ENCODE assay signal across 20 cellular contexts in genomic region chr13:27024062-27024461, GRCh38.
DNase-seq lines count a peak whose midpoint lies in the region; ATAC-seq, FAIRE-seq and TF ChIP-seq lines count a peak whose summit lies in the region.
"Had no signal": no experiment of that assay in that cellular context is flagged by ENCODE, and none has a peak within 500 bp of the region (broad histone marks: within the 10 kb centered on the region; RNA-seq: fewer than 3 reads in every experiment).

No MANE protein-coding gene starts in this region.

- no peak overlapping the region for H3K27ac ChIP-seq in HepG2 (ENCODE audit: extremely low read length, insufficient read depth, low read length)
- H3K27ac ChIP-seq in right lobe of liver, result no peak overlapping the region
- H3K27ac ChIP-seq in dorsolateral prefrontal cortex, result peak overlapping the region in 43 of 59 donors; percentile 13 to 98 (median 93)
- no peak overlapping the region for H3K27ac ChIP-seq in osteoblast (ENCODE audit: low read depth, low read length)
- H3K27ac ChIP-seq in ascending aorta, result no peak overlapping the region

- TF ChIP-seq CTCF in HepG2 (CRISPR knock-in tag; IDR thresholded peaks at IDR 0.05), result no peak
- no peak for TF ChIP-seq CTCF in right lobe of liver (IDR thresholded peaks at IDR 0.05)
- TF ChIP-seq CTCF in dorsolateral prefrontal cortex (IDR thresholded peaks at IDR 0.05 in 54 of 56, conservative IDR thresholded peaks at IDR 0.05 in 2 of 56; ENCODE audit: low read depth in 1 of 56, partially characterized antibody in 56 of 56), result no peak
- TF ChIP-seq CTCF in osteoblast (IDR thresholded peaks at IDR 0.05; ENCODE audit: extremely low read depth, low read depth, low read length), result no peak
- no peak for TF ChIP-seq CTCF in ascending aorta (IDR thresholded peaks at IDR 0.05)
- no peak for TF ChIP-seq CTCF in GM13977 (IDR thresholded peaks at IDR 0.05; ENCODE audit: extremely low read depth, insufficient read depth, missing control alignments)

- FAIRE-seq in HepG2 (lab: Jason Lieb, UNC), result no peak
- FAIRE-seq: GM12878 had no signal

- TF ChIP-seq POLR2A in HepG2 (IDR thresholded peaks at IDR 0.05; ENCODE audit: insufficient read depth in 1 of 2, low read depth in 2 of 2, low read length in 2 of 2) (no peak), right lobe of liver (IDR thresholded peaks at IDR 0.05) (no peak)

- TF ChIP-seq EP300 in HepG2 (IDR thresholded peaks at IDR 0.05; ENCODE audit: low read depth in 2 of 2, low read length in 2 of 2), result no peak
- TF ChIP-seq EP300 in HepG2 (CRISPR knock-in tag; IDR thresholded peaks at IDR 0.05; ENCODE audit: borderline replicate concordance), result no peak

- ATAC-seq in HepG2 (no peak), right lobe of liver (no peak)
- ATAC-seq: GM12878 had no signal

- H4K20me1 ChIP-seq in HepG2 (ENCODE audit: insufficient read depth, low read length), result no peaks in the 10 kb centered on the region
- H4K20me1 ChIP-seq in osteoblast (ENCODE audit: insufficient read depth, low read length), result peaks cover 2% of the 10 kb centered on the region

- no peak for TF ChIP-seq RAD21 in HepG2 (CRISPR knock-in tag; IDR thresholded peaks at IDR 0.05)

- no TSS peak for BruUV-seq in HepG2 (replicated peaks; lab: Mats Ljungman, UMichigan)

- POLR2A ChIA-PET in HepG2 (lab: Yijun Ruan, JAX), result interaction anchor here (0.7 kb wide), 1 partner anchor 18 kb away, joined by 3 read pairs; no protein-coding TSS in a partner anchor

- peaks cover 67% of the 10 kb centered on the region for H3K4me1 ChIP-seq in HepG2 (ENCODE audit: insufficient read depth, low read length)
- peaks cover 0 to 16% (median 4%) of the 10 kb centered on the region in 4 donors for H3K4me1 ChIP-seq in right lobe of liver
- H3K4me1 ChIP-seq in osteoblast (ENCODE audit: insufficient read depth, low read length), result peaks cover 23% of the 10 kb centered on the region
- H3K4me1 ChIP-seq in ascending aorta, result no peaks in the 10 kb centered on the region
- H3K4me1 ChIP-seq: BE2C had no signal

- no peak overlapping the region for H3K4me3 ChIP-seq in HepG2 (replicated peaks in 1 of 3; ENCODE audit: insufficient read depth in 1 of 3, low read depth in 2 of 3, low read length in 3 of 3)
- no peak overlapping the region for H3K4me3 ChIP-seq in right lobe of liver
- no peak overlapping the region for H3K4me3 ChIP-seq in dorsolateral prefrontal cortex
- no peak overlapping the region for H3K4me3 ChIP-seq in osteoblast (ENCODE audit: insufficient read depth, low read length)
- H3K4me3 ChIP-seq in ascending aorta, result no peak overlapping the region
- H3K4me3 ChIP-seq: GM12878 had no signal

- CTCF ChIA-PET in HepG2 (lab: Yijun Ruan, JAX; ENCODE audit: low intra/inter-chr PET ratio, low total read pairs), result no interaction called here

- no peak for DNase-seq in HepG2 (ENCODE audit: low spot score)
- no peak for DNase-seq in right lobe of liver
- DNase-seq in dorsolateral prefrontal cortex, result no peak
- no peak for DNase-seq in osteoblast (ENCODE audit: insufficient read length, low spot score, missing footprints)
- DNase-seq in ureter (ENCODE audit: low spot score), result peak; percentile 26
- no peak for DNase-seq in activated CD4-positive, alpha-beta T cell treated with anti-CD3 and anti-CD28 coated beads for 1 hour
- DNase-seq in ascending aorta (ENCODE audit: low spot score in 2 of 2), result no peak
- no peak for DNase-seq in GM13977 (ENCODE audit: low spot score)
- DNase-seq: BE2C; CD4-positive, alpha-beta T cell; DMS153; GF-D8; KG1; NCI-H187; NCI-H2227 treated with DMSO at 0.1 percent for 48 hours; NCI-H510A treated with DMSO at 0.1 percent for 48 hours; NCI-H774; RPMI8226; SIG-M5 had no signal

- no peaks in the 10 kb centered on the region for H3K36me3 ChIP-seq in HepG2 (replicated peaks in 1 of 2; ENCODE audit: control insufficient read depth in 1 of 2, insufficient read depth in 2 of 2, low read length in 2 of 2)
- H3K36me3 ChIP-seq in right lobe of liver, result no peaks in the 10 kb centered on the region
- no peaks in the 10 kb centered on the region for H3K36me3 ChIP-seq in osteoblast (ENCODE audit: insufficient read depth, low read length)
- H3K36me3 ChIP-seq in ascending aorta, result no peaks in the 10 kb centered on the region
- H3K36me3 ChIP-seq: BE2C had no signal

- H3K9me3 ChIP-seq in HepG2 (ENCODE audit: low read length), result no peaks in the 10 kb centered on the region
- H3K9me3 ChIP-seq in right lobe of liver, result no peaks in the 10 kb centered on the region
- H3K9me3 ChIP-seq in osteoblast (ENCODE audit: low read depth, low read length), result no peaks in the 10 kb centered on the region
- H3K9me3 ChIP-seq in ascending aorta, result no peaks in the 10 kb centered on the region
- H3K9me3 ChIP-seq: BE2C had no signal

- H3K79me2 ChIP-seq in HepG2 (ENCODE audit: insufficient read depth, low read length) (no peaks in the 10 kb centered on the region), osteoblast (ENCODE audit: insufficient read depth, low read length) (no peaks in the 10 kb centered on the region)

- H2AFZ ChIP-seq in HepG2 (ENCODE audit: low read length) (no peak overlapping the region), osteoblast (ENCODE audit: low read length) (no peak overlapping the region)

- intact Hi-C loops in HepG2 (cut with micrococcal nuclease; ENCODE audit: unreplicated experiment) (no loop called here), right lobe of liver (cut with DNase I) (no loop called here), dorsolateral prefrontal cortex (cut with DNase I) (no loop called here), ascending aorta (cut with DNase I) (no loop called here)

- H3K9ac ChIP-seq in HepG2 (ENCODE audit: insufficient read depth, low read depth, low read length), result no peak overlapping the region

- 59% methylated on average over 2 of the region's 2 CpGs for WGBS in HepG2 (ENCODE audit: low lambda C conversion rate)
- 90% methylated on average over 2 of the region's 2 CpGs for WGBS in right lobe of liver (ENCODE audit: insufficient coverage, low coverage, low lambda C conversion rate, missing lambda C conversion rate)

- H3K4me2 ChIP-seq in HepG2 (ENCODE audit: low read depth, low read length) (peak overlapping the region; percentile 79; the same call in 1 of the 2 replicates), osteoblast (ENCODE audit: insufficient read depth, low read length) (peak overlapping the region; percentile 34)

- in situ Hi-C loops in HepG2 (cut with HindIII; ENCODE audit: extremely low pct_ligation_motif_present, low pct_unique_long_range_greater_than_20kb), result no loop called here
- in situ Hi-C loops in GM13977 (cut with MboI; ENCODE audit: low pct_unique_long_range_greater_than_20kb, low sequenced_read_pairs, unreplicated experiment), result no loop called here

- H3K27me3 ChIP-seq in HepG2 (ENCODE audit: control insufficient read depth in 1 of 2, insufficient read depth in 2 of 2, low read length in 2 of 2) (peaks cover 0 to 19% of the 10 kb centered on the region in 2 experiments; a peak in 2 of 5 replicates), right lobe of liver (no peaks in the 10 kb centered on the region), dorsolateral prefrontal cortex (no peaks in the 10 kb centered on the region), osteoblast (ENCODE audit: insufficient read depth, low read length) (peaks cover 26% of the 10 kb centered on the region), ascending aorta (no peaks in the 10 kb centered on the region)

TF ChIP-seq in HepG2, 621 proteins besides CTCF, POLR2A, EP300 and RAD21:
- TF ChIP-seq KLF11 (CRISPR knock-in tag; IDR thresholded peaks at IDR 0.05) (no peak), NR0B2 (CRISPR knock-in tag; IDR thresholded peaks at IDR 0.05) (no peak), FLYWCH1 (CRISPR knock-in tag; IDR thresholded peaks at IDR 0.05) (no peak), FOXK1 (CRISPR knock-in tag; IDR thresholded peaks at IDR 0.05; ENCODE audit: borderline replicate concordance, low read depth) (no peak), TGIF2 (CRISPR knock-in tag; IDR thresholded peaks at IDR 0.05) (no peak), ZNF30 (CRISPR knock-in tag; IDR thresholded peaks at IDR 0.05) (no peak), PITX1 (CRISPR knock-in tag; IDR thresholded peaks at IDR 0.05) (no peak), NCOR1 (IDR thresholded peaks at IDR 0.05; ENCODE audit: borderline replicate concordance, low read length) (no peak), ZNF629 (CRISPR knock-in tag; conservative IDR thresholded peaks at IDR 0.05) (no peak), ZBTB7A (CRISPR knock-in tag; IDR thresholded peaks at IDR 0.05) (no peak), TEF (CRISPR knock-in tag; IDR thresholded peaks at IDR 0.05) (no peak), ZNF326 (CRISPR knock-in tag; IDR thresholded peaks at IDR 0.05; ENCODE audit: borderline replicate concordance) (no peak), ZNF3 (CRISPR knock-in tag; IDR thresholded peaks at IDR 0.05) (no peak), MEF2D (CRISPR knock-in tag; IDR thresholded peaks at IDR 0.05) (no peak), KLF15 (CRISPR knock-in tag; IDR thresholded peaks at IDR 0.05; ENCODE audit: borderline replicate concordance) (no peak)
TF ChIP-seq in HepG2: peak in this region for 0.

Comparison
In these comparisons a context has a peak if more than half of its experiments do, and no peak if none do; other contexts are left out.
1. H3K27ac ChIP-seq: peak in dorsolateral prefrontal cortex (43 of 59); none in HepG2 (single experiment), right lobe of liver (0 of 3), osteoblast (single experiment) and ascending aorta (0 of 2).